In genomic region chr1:248436303-248436702, GRCh38 we compare ENCODE assay signal across 14 cellular contexts. TPM values are rescaled to one million over a fixed set of nuclear protein-coding genes. Genes with fewer than 3 reads are reported as not detected.
DNase-seq lines count a peak whose midpoint lies in the region; ATAC-seq, FAIRE-seq and TF ChIP-seq lines count a peak whose summit lies in the region.
"Not testable (repeated sequence)": the region's sequence is repeated elsewhere in the genome, so short reads cannot be mapped to it uniquely, and the experiment has no call there.
"Had no signal": no experiment of that assay in that cellular context is flagged by ENCODE, and none has a peak within 500 bp of the region (broad histone marks: within the 10 kb centered on the region; RNA-seq: fewer than 3 reads in every experiment).

No MANE protein-coding gene starts in this region.

- not testable (repeated sequence) for H3K27me3 ChIP-seq in GM12878 (replicated peaks in 1 of 2; ENCODE audit: control insufficient read depth in 2 of 2, insufficient read depth in 2 of 2, low read length in 1 of 2)

- not testable (repeated sequence) for H3K9me3 ChIP-seq in GM12878 (replicated peaks; ENCODE audit: control insufficient read depth, insufficient read depth, low read length)

- not testable (repeated sequence) for DNase-seq in GM18507 (ENCODE audit: extremely low spot score, insufficient read length, low read depth); GM12878 (ENCODE audit: low read depth, low spot score)

- TF ChIP-seq RAD21 in GM12878 (IDR thresholded peaks at IDR 0.05; ENCODE audit: insufficient read depth, low read depth, low read length): not testable (repeated sequence)

- FAIRE-seq in GM18507 (lab: Jason Lieb, UNC) (peak; percentile 26), GM12878 (lab: Jason Lieb, UNC) (peak; percentile 72)

- H3K4me1 ChIP-seq in GM12878 (ENCODE audit: control insufficient read depth, insufficient read depth, low read length): peaks cover 14% of the 10 kb centered on the region

- 15% methylated on average over 3 of the region's 3 CpGs for WGBS in GM12878 (ENCODE audit: insufficient coverage, insufficient replicate concordance, low lambda C conversion rate, missing lambda C conversion rate)

- not testable (repeated sequence) for BruUV-seq in GM12878 (replicated peaks; lab: Mats Ljungman, UMichigan)

- peak overlapping the region; percentile 37; the same call in 1 of the 2 replicates for H3K27ac ChIP-seq in GM12878 (ENCODE audit: control insufficient read depth, insufficient read depth)

- not testable (repeated sequence) for H3K4me2 ChIP-seq in GM12878 (ENCODE audit: control insufficient read depth, insufficient read depth)

- H3K4me3 ChIP-seq in GM12878: not testable (repeated sequence)

- H3K9ac ChIP-seq in GM12878 (ENCODE audit: control insufficient read depth, insufficient read depth, low read length): not testable (repeated sequence)

- in situ Hi-C loops in GM12878 (cut with MboI): loop anchor here (25.0 kb wide), 1 partner anchor 1074 kb away; no protein-coding TSS in a partner anchor

- TF ChIP-seq EP300 in GM12878 (IDR thresholded peaks at IDR 0.05; ENCODE audit: borderline replicate concordance in 1 of 2, control insufficient read depth in 1 of 2, low read depth in 2 of 2, low read length in 2 of 2): not testable (repeated sequence)

- RAD21 ChIA-PET in GM12878 (lab: Charles Lee; ENCODE audit: unreplicated experiment): interaction anchor here (1.0 kb wide), 1 partner anchor 220 kb away, joined by 3 read pairs; no protein-coding TSS in a partner anchor

- not testable (repeated sequence) for H4K20me1 ChIP-seq in GM12878 (ENCODE audit: control insufficient read depth, insufficient read depth)

- CTCF ChIA-PET in GM12878 (lab: Yijun Ruan, JAX): not testable (repeated sequence)

- H2AFZ ChIP-seq in GM12878 (ENCODE audit: control insufficient read depth, low read depth, low read length): not testable (repeated sequence)

- intact Hi-C loops in GM12878 (cut with micrococcal nuclease; ENCODE audit: unreplicated experiment): not testable (repeated sequence)

- not testable (repeated sequence) for TF ChIP-seq POLR2A in GM12878 (IDR thresholded peaks at IDR 0.05; ENCODE audit: low read depth, low read length)

- POLR2A ChIA-PET in GM12878 (lab: Charles Lee): not testable (repeated sequence)

- not testable (repeated sequence) for H3K79me2 ChIP-seq in GM12878 (ENCODE audit: control insufficient read depth, insufficient read depth, low read length)

- SMC1A ChIA-PET in GM12878 (lab: Charles Lee; ENCODE audit: uncharacterized antibody, unreplicated experiment): interaction anchor here (0.8 to 1.2 kb wide), 2 partner anchors 26 to 32 kb away, joined by 3 read pairs; no protein-coding TSS in a partner anchor

- H3K36me3 ChIP-seq in GM12878 (ENCODE audit: control insufficient read depth in 2 of 2, insufficient read depth in 2 of 2, low read length in 1 of 2): not testable (repeated sequence)

- ATAC-seq in GM18870 (IDR thresholded peaks at IDR 0.05; ENCODE audit: unreplicated experiment) (peak; percentile 34), GM19372 (IDR thresholded peaks at IDR 0.05; ENCODE audit: low read depth, unreplicated experiment) (peak; percentile 50), GM21447 (IDR thresholded peaks at IDR 0.05; ENCODE audit: unreplicated experiment) (peak; percentile 43), GM21737 (IDR thresholded peaks at IDR 0.05; ENCODE audit: unreplicated experiment) (peak; percentile 62), HG03025 (IDR thresholded peaks at IDR 0.05; ENCODE audit: low FRiP score, unreplicated experiment) (peak; percentile 80), HG03354 (IDR thresholded peaks at IDR 0.05; ENCODE audit: poor library complexity, severe bottlenecking, unreplicated experiment) (peak; percentile 58), GM12878 (peak; percentile 57)

- not testable (repeated sequence) for TF ChIP-seq CTCF in GM12878 (IDR thresholded peaks at IDR 0.05 in 2 of 3, conservative IDR thresholded peaks at IDR 0.05 in 1 of 3; ENCODE audit: control insufficient read depth in 2 of 3, extremely low read depth in 1 of 3, insufficient read depth in 1 of 3, low read depth in 3 of 3, low read length in 3 of 3)

RNA-seq across cellular contexts. Expression of gene OR2T2, which starts 9.1 kb away (rescaled TPM):
- total RNA-seq in GM12878 (2013; cell fraction: nucleolus; rRNA removed): 307 and 335 TPM in 2 replicates
- total RNA-seq in GM12878 (2014; rRNA removed) (6.3 and 8.8 TPM in 2 replicates), GM12878 (2014; rRNA removed; fragmentation: Illumina TruSeq; extraction: Trizol) (6.7 and 7.0 TPM in 2 replicates), GM12878 (2021) (3.8 and 4.4 TPM in 2 replicates)
- 0.46 TPM for polyA plus RNA-seq in GM12878 (2011; ENCODE audit: low read depth)
- polyA plus RNA-seq in GM12878 (2011; rRNA removed) (5.0 TPM in 2 replicates), GM12878 (2014; fragmentation: Illumina TruSeq; extraction: Trizol) (0.57 and 0.60 TPM in 2 replicates), GM12878 (2014; fragmentation: Nextera tagmentation; extraction: Ambion mirVana) (under 1 TPM; 0.07 to 0.18 TPM), GM12878 (2014; rRNA removed) (0.68 and 0.79 TPM in 2 replicates), GM12878 (2016; fragmentation: Nextera tagmentation; extraction: Ambion mirVana) (1 to 10 TPM in 1 of 2 experiments, under 1 TPM in 1; 0.86 to 1.5 TPM)
- polyA plus RNA-seq in GM12878 (2011; cell fraction: cytosol; rRNA removed): 1.3 and 1.6 TPM in 2 replicates
- polyA plus RNA-seq in GM12878 (2011; cell fraction: nucleus; rRNA removed): 63.2 and 67.8 TPM in 2 replicates
- polyA plus RNA-seq in GM12878 (2012): 0.17 and 0.51 TPM in 2 replicates
- polyA minus RNA-seq in GM12878 (2011; rRNA and poly(A)+ RNA removed): 263 and 402 TPM in 2 replicates
- 5.7 and 10.1 TPM in 2 replicates for polyA minus RNA-seq in GM12878 (2011; cell fraction: cytosol; rRNA and poly(A)+ RNA removed)
- polyA minus RNA-seq in GM12878 (2011; cell fraction: nucleus; rRNA and poly(A)+ RNA removed): 469 and 721 TPM in 2 replicates
- total RNA-seq: CD8-positive, alpha-beta memory T cell; GM23338; Peyer's patch; Right ventricle myocardium inferior had no signal
- polyA plus RNA-seq: A549; CD8-positive, alpha-beta memory T cell; GM23338 had no signal

RNA-seq across cellular contexts. Expression of gene OR2T1, which starts 33.5 kb away (rescaled TPM):
- total RNA-seq in GM12878 (2013; cell fraction: nucleolus; rRNA removed): not detected in 2 replicates
- not detected in 2 replicates for total RNA-seq in GM12878 (2014; rRNA removed)
- not detected in 2 replicates for total RNA-seq in GM12878 (2014; rRNA removed; fragmentation: Illumina TruSeq; extraction: Trizol)
- total RNA-seq in GM12878 (2021): not detected in 2 replicates
- polyA plus RNA-seq in GM12878 (2011; ENCODE audit: low read depth): not detected
- 0.04 TPM in 1 of 2 replicates, not detected in the other for polyA plus RNA-seq in GM12878 (2011; rRNA removed)
- not detected in 2 replicates for polyA plus RNA-seq in GM12878 (2011; cell fraction: cytosol; rRNA removed)
- polyA plus RNA-seq in GM12878 (2011; cell fraction: nucleus; rRNA removed): not detected in 2 replicates
- not detected in 2 replicates for polyA plus RNA-seq in GM12878 (2012)
- polyA plus RNA-seq in GM12878 (2014; fragmentation: Illumina TruSeq; extraction: Trizol): not detected in 2 replicates
- under 1 TPM in 1 of 2 experiments, not detected in 1; 0.02 TPM for polyA plus RNA-seq in GM12878 (2014; fragmentation: Nextera tagmentation; extraction: Ambion mirVana)
- not detected in 2 replicates for polyA plus RNA-seq in GM12878 (2014; rRNA removed)
- polyA plus RNA-seq in GM12878 (2016; fragmentation: Nextera tagmentation; extraction: Ambion mirVana): not detected
- polyA minus RNA-seq in GM12878 (2011; rRNA and poly(A)+ RNA removed): 0.15 TPM in 1 of 2 replicates, not detected in the other
- polyA minus RNA-seq in GM12878 (2011; cell fraction: cytosol; rRNA and poly(A)+ RNA removed): not detected in 2 replicates
- 0.36 TPM in 1 of 2 replicates, not detected in the other for polyA minus RNA-seq in GM12878 (2011; cell fraction: nucleus; rRNA and poly(A)+ RNA removed)
- total RNA-seq: activated B cell treated with CpG ODN at 0.5 μM for 24 hours; CD8-positive, alpha-beta memory T cell; GM23338; Peyer's patch; Right ventricle myocardium inferior had no signal
- polyA plus RNA-seq: A549; CD8-positive, alpha-beta memory T cell; GM23338 had no signal

RNA-seq across cellular contexts. Expression of gene OR2T3, which starts 36.8 kb away (rescaled TPM):
- total RNA-seq in GM12878 (2013; cell fraction: nucleolus; rRNA removed): 260 and 290 TPM in 2 replicates
- total RNA-seq in GM12878 (2014; rRNA removed): 6.1 and 7.5 TPM in 2 replicates
- total RNA-seq in GM12878 (2014; rRNA removed; fragmentation: Illumina TruSeq; extraction: Trizol): 8.5 and 10.1 TPM in 2 replicates
- 9.2 and 11.2 TPM in 2 replicates for total RNA-seq in GM12878 (2021)
- polyA plus RNA-seq in GM12878 (2011; ENCODE audit: low read depth): 6.3 TPM
- 11.0 and 23.3 TPM in 2 replicates for polyA plus RNA-seq in GM12878 (2011; rRNA removed)
- polyA plus RNA-seq in GM12878 (2011; cell fraction: cytosol; rRNA removed): 39.1 and 40.5 TPM in 2 replicates
- 85.5 and 89.6 TPM in 2 replicates for polyA plus RNA-seq in GM12878 (2011; cell fraction: nucleus; rRNA removed)
- 1.6 and 5.9 TPM in 2 replicates for polyA plus RNA-seq in GM12878 (2012)
- 6.4 and 8.3 TPM in 2 replicates for polyA plus RNA-seq in GM12878 (2014; fragmentation: Illumina TruSeq; extraction: Trizol)
- polyA plus RNA-seq in GM12878 (2014; fragmentation: Nextera tagmentation; extraction: Ambion mirVana): 1 to 10 TPM; 2.0 to 2.3 TPM
- polyA plus RNA-seq in GM12878 (2014; rRNA removed): 5.4 and 9.2 TPM in 2 replicates
- 1 to 10 TPM; 4.1 to 4.5 TPM for polyA plus RNA-seq in GM12878 (2016; fragmentation: Nextera tagmentation; extraction: Ambion mirVana)
- 388 and 567 TPM in 2 replicates for polyA minus RNA-seq in GM12878 (2011; rRNA and poly(A)+ RNA removed)
- polyA minus RNA-seq in GM12878 (2011; cell fraction: cytosol; rRNA and poly(A)+ RNA removed): 19.0 and 19.1 TPM in 2 replicates
- polyA minus RNA-seq in GM12878 (2011; cell fraction: nucleus; rRNA and poly(A)+ RNA removed): 627 and 1,194 TPM in 2 replicates
- total RNA-seq: CD8-positive, alpha-beta memory T cell; GM23338; Peyer's patch; Right ventricle myocardium inferior had no signal
- polyA plus RNA-seq: A549; CD8-positive, alpha-beta memory T cell; GM23338 had no signal

RNA-seq across cellular contexts. Expression of gene OR2T5, which starts 52.1 kb away (rescaled TPM):
- 57.1 and 57.7 TPM in 2 replicates for total RNA-seq in GM12878 (2013; cell fraction: nucleolus; rRNA removed)
- total RNA-seq in GM12878 (2014; rRNA removed) (0.33 and 1.5 TPM in 2 replicates), GM12878 (2014; rRNA removed; fragmentation: Illumina TruSeq; extraction: Trizol) (1.2 and 1.4 TPM in 2 replicates), GM12878 (2021) (0.59 and 0.88 TPM in 2 replicates)
- not detected for polyA plus RNA-seq in GM12878 (2011; ENCODE audit: low read depth)
- polyA plus RNA-seq in GM12878 (2011; rRNA removed) (0.81 and 1.4 TPM in 2 replicates), GM12878 (2014; fragmentation: Illumina TruSeq; extraction: Trizol) (0.07 and 0.63 TPM in 2 replicates), GM12878 (2014; fragmentation: Nextera tagmentation; extraction: Ambion mirVana) (under 1 TPM; 0.08 to 0.31 TPM), GM12878 (2014; rRNA removed) (0.88 TPM in 1 of 2 replicates, not detected in the other), GM12878 (2016; fragmentation: Nextera tagmentation; extraction: Ambion mirVana) (under 1 TPM in 1 of 2 experiments, not detected in 1; 0.16 TPM)
- polyA plus RNA-seq in GM12878 (2011; cell fraction: cytosol; rRNA removed): 0.36 and 0.45 TPM in 2 replicates
- 3.8 and 3.9 TPM in 2 replicates for polyA plus RNA-seq in GM12878 (2011; cell fraction: nucleus; rRNA removed)
- 0.12 and 0.17 TPM in 2 replicates for polyA plus RNA-seq in GM12878 (2012)
- 19.0 and 26.9 TPM in 2 replicates for polyA minus RNA-seq in GM12878 (2011; rRNA and poly(A)+ RNA removed)
- polyA minus RNA-seq in GM12878 (2011; cell fraction: cytosol; rRNA and poly(A)+ RNA removed): 1.0 TPM in 1 of 2 replicates, not detected in the other
- polyA minus RNA-seq in GM12878 (2011; cell fraction: nucleus; rRNA and poly(A)+ RNA removed): 94.4 and 137 TPM in 2 replicates
- total RNA-seq: activated B cell treated with CpG ODN at 0.5 μM for 24 hours; CD8-positive, alpha-beta memory T cell; GM23338; Peyer's patch; Right ventricle myocardium inferior had no signal
- polyA plus RNA-seq: A549; CD8-positive, alpha-beta memory T cell; GM23338 had no signal
